In the genomic region with DNA sequence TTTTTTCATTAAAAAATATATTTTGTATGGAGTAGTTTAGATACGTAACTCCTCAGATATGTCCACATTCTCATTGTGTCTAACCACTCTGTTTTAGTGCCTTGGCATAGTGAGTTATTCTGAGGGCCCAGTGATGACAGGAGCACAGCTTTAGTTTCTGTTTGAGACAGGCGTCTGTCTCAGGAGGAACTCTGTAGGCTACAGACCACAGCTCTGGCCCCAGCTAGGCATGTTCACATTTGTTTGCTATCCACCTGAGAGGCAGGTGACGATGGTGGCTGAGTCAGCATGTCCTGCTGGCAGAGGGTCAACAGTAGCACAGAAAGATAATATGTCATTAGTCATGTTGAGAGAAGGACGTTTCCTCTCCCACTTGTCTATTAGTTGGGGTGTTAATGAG, we compare ENCODE assay signal across 7 cellular contexts.
DNase-seq lines count a peak whose midpoint lies in the region; ATAC-seq and TF ChIP-seq lines count a peak whose summit lies in the region.

No MANE protein-coding gene starts in this region.

- no peak for TF ChIP-seq CTCF in foreskin fibroblast (IDR thresholded peaks at IDR 0.05; ENCODE audit: low read depth, low read length)

- no peak overlapping the region for H3K4me3 ChIP-seq in foreskin fibroblast (ENCODE audit: low read depth in 1 of 2, low read length in 2 of 2)

- peak; percentile 84 for ATAC-seq in GM19035 (IDR thresholded peaks at IDR 0.05; ENCODE audit: unreplicated experiment)
- peak; percentile 79 for ATAC-seq in HG02938 (IDR thresholded peaks at IDR 0.05; ENCODE audit: unreplicated experiment)

- DNase-seq in NCI-H510A treated with DMSO at 0.1 percent for 48 hours (lab: John Stamatoyannopoulos, UW), result peak; percentile 99
- peak; percentile 86 for DNase-seq in islet precursor cell
- DNase-seq in GOT3 (lab: John Stamatoyannopoulos, UW), result no peak
- no peak for DNase-seq in stimulated activated CD4-positive, alpha-beta T cell treated with anti-CD3 and anti-CD28 coated beads, Interleukin-4, amount 100 ng/mL, for 4 hours
- DNase-seq in foreskin fibroblast, result no peak

Comparison
In these comparisons a context has a peak if more than half of its experiments do, and no peak if none do; other contexts are left out.
1. DNase-seq: peak in NCI-H510A treated with DMSO at 0.1 percent for 48 hours (single experiment) and islet precursor cell (single experiment); none in GOT3 (single experiment), stimulated activated CD4-positive, alpha-beta T cell treated with anti-CD3 and anti-CD28 coated beads, Interleukin-4, amount 100 ng/mL, for 4 hours (0 of 2) and foreskin fibroblast (0 of 2).